10 cellular contexts compared by ENCODE assay signal in genomic region chr18:62281684-62282083, GRCh38. TPM values are rescaled to one million over a fixed set of nuclear protein-coding genes. Genes with fewer than 3 reads are reported as not detected.
A peak's percentile ranks its signal among the peaks of the same experiment; 100 is the strongest.
DNase-seq lines count a peak whose midpoint lies in the region; ATAC-seq and TF ChIP-seq lines count a peak whose summit lies in the region.
"Had no signal": no experiment of that assay in that cellular context is flagged by ENCODE, and none has a peak within 500 bp of the region (broad histone marks: within the 10 kb centered on the region; RNA-seq: fewer than 3 reads in every experiment).

No MANE protein-coding gene starts in this region.

- POLR2A ChIA-PET in naive thymus-derived CD8-positive, alpha-beta T cell (lab: Charles Lee) = no interaction called here

- no peak overlapping the region for H3K4me3 ChIP-seq in cardiac fibroblast (replicated peaks in 1 of 2; ENCODE audit: low read depth in 2 of 2, low read length in 2 of 2)
- H3K4me3 ChIP-seq: gastroesophageal sphincter had no signal

- peaks cover 0 to 2% (median under 1%) of the 10 kb centered on the region in 4 donors for H3K4me1 Mint-ChIP-seq in naive thymus-derived CD8-positive, alpha-beta T cell

- H3K36me3 Mint-ChIP-seq in naive thymus-derived CD8-positive, alpha-beta T cell = peaks cover 6 to 79% (median 36%) of the 10 kb centered on the region in 3 donors

- TF ChIP-seq CTCF in cardiac fibroblast (IDR thresholded peaks at IDR 0.05; ENCODE audit: low read depth, low read length) = no peak

- DNase-seq in ELR (ENCODE audit: low read depth) (peak; percentile 94), NCI-H69 (lab: John Stamatoyannopoulos, UW) (peak; percentile 34), cardiac fibroblast (ENCODE audit: low read depth in 2 of 2) (peak; percentile 86 to 91), myocyte (ENCODE audit: low read depth) (peak; percentile 41), OCI-M2 (lab: John Stamatoyannopoulos, UW; ENCODE audit: unreplicated experiment) (no peak), NCI-H1694 treated with DMSO at 0.1 percent for 48 hours (lab: John Stamatoyannopoulos, UW) (no peak)
- DNase-seq in naive thymus-derived CD8-positive, alpha-beta T cell = no peak
- DNase-seq: activated effector memory CD4-positive, alpha-beta T cell treated with anti-CD3 and anti-CD28 coated beads, Interleukin-2, amount 50 U/mL, for 16 hours had no signal

- no peak overlapping the region for H3K4me3 Mint-ChIP-seq in naive thymus-derived CD8-positive, alpha-beta T cell

- ATAC-seq in naive thymus-derived CD8-positive, alpha-beta T cell = no peak
- no peak for ATAC-seq in HG02884 (IDR thresholded peaks at IDR 0.05; ENCODE audit: unreplicated experiment)
- ATAC-seq: gastroesophageal sphincter had no signal

- no peaks in the 10 kb centered on the region for H3K9me3 Mint-ChIP-seq in naive thymus-derived CD8-positive, alpha-beta T cell

- no peaks in the 10 kb centered on the region for H3K27me3 Mint-ChIP-seq in naive thymus-derived CD8-positive, alpha-beta T cell

- no peak overlapping the region for H3K27ac Mint-ChIP-seq in naive thymus-derived CD8-positive, alpha-beta T cell

RNA-seq across cellular contexts. Expression of gene TNFRSF11A, which starts 43.4 kb away (rescaled TPM):
- total RNA-seq in myocyte = not detected in 2 replicates
- not detected for polyA plus RNA-seq in myocyte (2012)
- under 1 TPM; 0.08 to 0.36 TPM for total RNA-seq in naive thymus-derived CD8-positive, alpha-beta T cell
- not detected for polyA plus RNA-seq in naive thymus-derived CD8-positive, alpha-beta T cell

Comparison
In these comparisons a context has a peak if more than half of its experiments do, and no peak if none do; other contexts are left out.
1. DNase-seq: peak in ELR (single experiment), NCI-H69 (single experiment), cardiac fibroblast (2 of 2) and myocyte (single experiment); none in OCI-M2 (single experiment), NCI-H1694 treated with DMSO at 0.1 percent for 48 hours (single experiment) and naive thymus-derived CD8-positive, alpha-beta T cell (0 of 10).